ENCODE assay signal across 9 cellular contexts in the genomic region with DNA sequence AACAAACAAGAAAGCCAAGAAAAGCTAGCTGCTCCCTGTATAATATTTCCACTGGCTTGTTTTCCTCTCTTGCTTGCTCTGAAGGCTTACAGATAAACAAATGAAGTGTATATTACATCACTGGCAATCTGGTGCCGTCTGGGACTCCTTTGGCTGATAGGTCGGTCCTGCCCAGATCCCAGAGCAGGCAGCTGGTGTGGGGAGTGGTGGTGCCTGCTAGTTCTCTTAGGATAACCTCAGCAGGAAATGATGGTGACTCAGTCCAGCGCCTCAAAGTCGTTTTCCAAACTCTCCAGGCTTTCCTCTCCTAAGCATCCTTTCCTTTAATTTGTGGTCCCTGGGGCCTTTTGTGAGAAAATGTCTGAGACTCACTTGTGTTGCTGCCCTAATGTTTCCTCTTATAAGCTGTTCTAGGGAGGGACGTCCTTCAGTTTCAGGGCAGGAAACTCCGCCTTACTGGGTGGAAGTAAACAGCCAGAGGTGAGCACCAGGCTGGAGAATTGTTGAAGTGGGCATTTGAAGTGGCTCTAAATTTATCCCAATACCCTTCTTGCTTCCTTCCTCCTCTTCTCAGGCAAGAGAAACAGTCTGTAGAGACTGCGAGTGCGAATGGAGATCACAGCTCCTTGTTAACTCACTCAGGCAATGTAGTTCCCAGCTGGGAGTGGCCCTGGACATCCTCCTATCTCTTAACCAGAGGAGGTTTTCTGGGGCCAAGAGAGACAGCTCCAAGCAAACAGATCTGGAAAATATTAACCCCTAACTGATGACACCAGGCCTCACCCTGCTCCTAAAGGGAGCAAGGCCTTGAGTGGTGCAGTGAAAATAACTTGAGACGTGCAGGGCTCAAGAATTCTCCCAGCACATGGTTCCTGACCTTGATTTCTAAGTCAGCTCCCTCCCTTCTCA. TPM values are rescaled to one million over a fixed set of nuclear protein-coding genes. Genes with fewer than 3 reads are reported as not detected.
DNase-seq lines count a peak whose midpoint lies in the region; ATAC-seq and TF ChIP-seq lines count a peak whose summit lies in the region.
"Had no signal": no experiment of that assay in that cellular context is flagged by ENCODE, and none has a peak within 500 bp of the region (broad histone marks: within the 10 kb centered on the region; RNA-seq: fewer than 3 reads in every experiment).

No MANE protein-coding gene starts in this region.

- H3K9ac ChIP-seq in BLaER1, result no peak overlapping the region
- H3K9ac ChIP-seq in IMR-90 (ENCODE audit: low read depth, low read length), result no peak overlapping the region

- H3K36me3 ChIP-seq in BLaER1 (no peaks in the 10 kb centered on the region), IMR-90 (ENCODE audit: control insufficient read depth, insufficient read depth, low read length) (no peaks in the 10 kb centered on the region)

- no peak overlapping the region for H4K5ac ChIP-seq in IMR-90 (ENCODE audit: low read depth, low read length)

- H2BK120ac ChIP-seq in IMR-90 (ENCODE audit: low read depth, low read length), result no peak overlapping the region

- H3K56ac ChIP-seq in IMR-90 (ENCODE audit: extremely low read depth, insufficient read depth, low read length), result no peak overlapping the region

- H4K20me1 ChIP-seq in BLaER1, result no peaks in the 10 kb centered on the region; the same call in 1 of the 2 replicates
- no peaks in the 10 kb centered on the region for H4K20me1 ChIP-seq in IMR-90 (ENCODE audit: insufficient read depth, low read length)

- H3K9me1 ChIP-seq in IMR-90 (ENCODE audit: insufficient read depth, low read length), result no peaks in the 10 kb centered on the region

- H3K14ac ChIP-seq in IMR-90 (replicated peaks; ENCODE audit: low read depth, low read length), result no peak overlapping the region

- no peak overlapping the region for H2AK5ac ChIP-seq in IMR-90 (ENCODE audit: low read depth, low read length)

- no peak overlapping the region for H3K4ac ChIP-seq in IMR-90 (ENCODE audit: low read depth, low read length)

- peak; percentile 2 for DNase-seq in IMR-90
- no peak for DNase-seq in T-helper 17 cell
- DNase-seq in left colon, result no peak
- no peak for DNase-seq in T1000 (lab: John Stamatoyannopoulos, UW)
- DNase-seq in stimulated activated naive CD8-positive, alpha-beta T cell treated with anti-CD3 and anti-CD28 coated beads, Interleukin-15, Interleukin-2, amounts not matched to agents 100 U/mL and 50 U/mL, for 24 hours, result no peak
- no peak for DNase-seq in NCI-H1048 (lab: John Stamatoyannopoulos, UW)

- H3K4me2 ChIP-seq in BLaER1, result peak overlapping the region; percentile 54
- no peak overlapping the region for H3K4me2 ChIP-seq in IMR-90 (ENCODE audit: low read depth, low read length)

- dilution Hi-C loops in IMR-90 (cut with HindIII; ENCODE audit: low sequenced_read_pairs, unreplicated experiment), result no loop called here

- no peak overlapping the region for H3K27ac ChIP-seq in BLaER1
- no peak overlapping the region for H3K27ac ChIP-seq in IMR-90 (ENCODE audit: insufficient read depth, low read length)
- H3K27ac ChIP-seq: SK-N-MC had no signal

- H3K27me3 ChIP-seq in BLaER1 (0 out of 2 replicates have a peak, but pooled peaks cover under 1% of the 10 kb centered on the region), IMR-90 (ENCODE audit: control insufficient read depth, insufficient read depth, low read length) (no peaks in the 10 kb centered on the region)

- no peak overlapping the region for H3K18ac ChIP-seq in IMR-90 (ENCODE audit: low read depth, low read length)

- H2AK9ac ChIP-seq in IMR-90 (replicated peaks; ENCODE audit: low read depth, low read length, poor library complexity), result no peak overlapping the region

- H2AFZ ChIP-seq in IMR-90 (replicated peaks; ENCODE audit: low read length, poor library complexity), result no peak overlapping the region

- no peak overlapping the region for H3K4me3 ChIP-seq in BLaER1
- H3K4me3 ChIP-seq in IMR-90 (ENCODE audit: insufficient read depth, low read depth, low read length), result no peak overlapping the region
- H3K4me3 ChIP-seq: SK-N-MC had no signal

- no peak for TF ChIP-seq POLR2A in IMR-90 (IDR thresholded peaks at IDR 0.05; ENCODE audit: low read depth, low read length)

- ATAC-seq in IMR-90 (ENCODE audit: low read depth) (peak; percentile 40; the same call in 1 of the 2 replicates), T-helper 17 cell (peak; percentile 45), left colon (peak; percentile 35), GM19351 (IDR thresholded peaks at IDR 0.05; ENCODE audit: unreplicated experiment) (no peak)
- ATAC-seq in stimulated activated naive CD8-positive, alpha-beta T cell treated with anti-CD3 and anti-CD28 coated beads, Interleukin-15, Interleukin-2, amounts not matched to agents 100 U/mL and 50 U/mL, for 24 hours, result no peak

- H3K4me1 Mint-ChIP-seq in T-helper 17 cell, result peaks cover 18% of the 10 kb centered on the region

- intact Hi-C loops in IMR-90 (cut with micrococcal nuclease), result no loop called here
- intact Hi-C loops in left colon (cut with DNase I, micrococcal nuclease), result no loop called here

- in situ Hi-C loops in IMR-90 (cut with MboI; ENCODE audit: low sequenced_read_pairs), result no loop called here

- no TSS peak for BruUV-seq in IMR-90 (replicated peaks; lab: Mats Ljungman, UMichigan)

- CTCF ChIA-PET in IMR-90 (lab: Yijun Ruan, JAX), result interaction anchor here (1.0 kb wide), 1 partner anchor 20 kb away, joined by 5 read pairs; no protein-coding TSS in a partner anchor

- no peaks in the 10 kb centered on the region for H3K9me3 ChIP-seq in BLaER1
- no peaks in the 10 kb centered on the region for H3K9me3 ChIP-seq in IMR-90 (ENCODE audit: control insufficient read depth, insufficient read depth, low read length)
- no peaks in the 10 kb centered on the region for H3K9me3 ChIP-seq in T-helper 17 cell (ENCODE audit: control insufficient read depth, low read length, poor library complexity, severe bottlenecking)

- TF ChIP-seq RAD21 in IMR-90 (IDR thresholded peaks at IDR 0.05; ENCODE audit: low read length), result no peak

- POLR2A ChIA-PET in IMR-90 (lab: Charles Lee; ENCODE audit: unreplicated experiment), result no interaction called here

- no peak overlapping the region for H3K23ac ChIP-seq in IMR-90 (ENCODE audit: low read depth, low read length)

- no peak overlapping the region for H2BK5ac ChIP-seq in IMR-90 (ENCODE audit: low read depth, low read length, poor library complexity, severe bottlenecking)

- H3K79me1 ChIP-seq in IMR-90 (ENCODE audit: low read depth in 1 of 2, low read length in 2 of 2), result no peaks in the 10 kb centered on the region

- WGBS in IMR-90 (ENCODE audit: extremely low coverage in 2 of 2, insufficient read length in 1 of 2), 2 experiments, result 0% methylated on average over 1 of the region's 9 CpGs; no CpG with 5 or more reads in 1 of the 2 experiments

- peaks cover 5% of the 10 kb centered on the region for H3K36me3 Mint-ChIP-seq in T-helper 17 cell (ENCODE audit: low read depth)

- no peak overlapping the region for H2BK15ac ChIP-seq in IMR-90 (ENCODE audit: low read depth, low read length)

- H4K91ac ChIP-seq in IMR-90 (ENCODE audit: insufficient read depth, low read depth, low read length), result no peak overlapping the region

- H4K8ac ChIP-seq in IMR-90 (ENCODE audit: low read depth in 2 of 2, low read length in 2 of 2), result no peak overlapping the region

- peaks cover 15% of the 10 kb centered on the region for H3K4me1 ChIP-seq in BLaER1
- H3K4me1 ChIP-seq in IMR-90 (ENCODE audit: control insufficient read depth, insufficient read depth, low read length), result no peaks in the 10 kb centered on the region

- no peak overlapping the region for H2BK20ac ChIP-seq in IMR-90 (ENCODE audit: low read depth, low read length)

- peak overlapping the region; percentile 67 for H3K4me3 Mint-ChIP-seq in T-helper 17 cell

- no peak for TF ChIP-seq CTCF in IMR-90 (conservative IDR thresholded peaks at IDR 0.05; ENCODE audit: low read depth, low read length)

- peaks cover 25% of the 10 kb centered on the region for H3K27me3 Mint-ChIP-seq in T-helper 17 cell

- H3K27ac Mint-ChIP-seq in T-helper 17 cell, result peak overlapping the region; percentile 62

TF ChIP-seq in IMR-90, 13 proteins besides CTCF, POLR2A, EP300 and RAD21:
- TF ChIP-seq, protein P1, sequence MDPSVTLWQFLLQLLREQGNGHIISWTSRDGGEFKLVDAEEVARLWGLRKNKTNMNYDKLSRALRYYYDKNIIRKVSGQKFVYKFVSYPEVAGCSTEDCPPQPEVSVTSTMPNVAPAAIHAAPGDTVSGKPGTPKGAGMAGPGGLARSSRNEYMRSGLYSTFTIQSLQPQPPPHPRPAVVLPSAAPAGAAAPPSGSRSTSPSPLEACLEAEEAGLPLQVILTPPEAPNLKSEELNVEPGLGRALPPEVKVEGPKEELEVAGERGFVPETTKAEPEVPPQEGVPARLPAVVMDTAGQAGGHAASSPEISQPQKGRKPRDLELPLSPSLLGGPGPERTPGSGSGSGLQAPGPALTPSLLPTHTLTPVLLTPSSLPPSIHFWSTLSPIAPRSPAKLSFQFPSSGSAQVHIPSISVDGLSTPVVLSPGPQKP (IDR thresholded peaks at IDR 0.05; ENCODE audit: borderline replicate concordance, low read depth, low read length), result no peak
- TF ChIP-seq FOS (IDR thresholded peaks at IDR 0.05; ENCODE audit: low read depth, low read length) (no peak), RFX5 (IDR thresholded peaks at IDR 0.05; ENCODE audit: low read depth, low read length) (no peak), BHLHE40 (IDR thresholded peaks at IDR 0.05; ENCODE audit: low read depth, low read length) (no peak), MAZ (IDR thresholded peaks at IDR 0.05; ENCODE audit: borderline replicate concordance, low read depth, low read length) (no peak)

RNA-seq across cellular contexts. Expression of a gene that starts 34.9 kb away (rescaled TPM):
- total RNA-seq in IMR-90 (2012; rRNA removed) (not detected in 2 replicates), T-helper 17 cell (1 to 10 TPM in 1 of 2 donors, under 1 TPM in 1; 0.29 to 1.9 TPM), left colon (1 to 10 TPM in 1 of 2 donors, under 1 TPM in 1; 0.82 to 2.0 TPM)
- not detected in 2 replicates for polyA plus RNA-seq in IMR-90 (2012; rRNA removed)
- polyA plus RNA-seq in IMR-90 (2012; cell fraction: cytosol; rRNA removed), result not detected in 2 replicates
- polyA plus RNA-seq in IMR-90 (2012; cell fraction: nucleus; rRNA removed; ENCODE audit: low replicate concordance), result not detected in 2 replicates

RNA-seq across cellular contexts. Expression of a gene that starts 54.3 kb away (rescaled TPM):
- not detected in 2 replicates for total RNA-seq in IMR-90 (2012; rRNA removed)
- polyA plus RNA-seq in IMR-90 (2012; rRNA removed), result not detected in 2 replicates
- not detected in 2 replicates for polyA plus RNA-seq in IMR-90 (2012; cell fraction: cytosol; rRNA removed)
- not detected in 2 replicates for polyA plus RNA-seq in IMR-90 (2012; cell fraction: nucleus; rRNA removed; ENCODE audit: low replicate concordance)
- total RNA-seq in T-helper 17 cell, result 1 to 10 TPM in 1 of 2 donors, under 1 TPM in 1; 0.81 to 5.7 TPM
- total RNA-seq in left colon, result under 1 TPM in 1 of 2 donors, not detected in 1; 0.39 TPM

RNA-seq across cellular contexts. Expression of a gene that starts 59.2 kb away (rescaled TPM):
- not detected in 2 replicates for total RNA-seq in IMR-90 (2012; rRNA removed)
- polyA plus RNA-seq in IMR-90 (2012; rRNA removed), result 0.19 TPM in 1 of 2 replicates, not detected in the other
- polyA plus RNA-seq in IMR-90 (2012; cell fraction: cytosol; rRNA removed), result 0.09 and 0.10 TPM in 2 replicates
- 0.12 and 0.16 TPM in 2 replicates for polyA plus RNA-seq in IMR-90 (2012; cell fraction: nucleus; rRNA removed; ENCODE audit: low replicate concordance)
- total RNA-seq in T-helper 17 cell, result 10 to 100 TPM; 41.4 to 83.3 TPM
- total RNA-seq in left colon, result 10 to 100 TPM in 1 of 2 donors, 1 to 10 TPM in 1; 7.6 to 14.2 TPM

Comparison
In these comparisons a context has a peak if more than half of its experiments do, and no peak if none do; other contexts are left out.
1. ATAC-seq: peak in IMR-90 (single experiment), T-helper 17 cell (single experiment) and left colon (single experiment); none in stimulated activated naive CD8-positive, alpha-beta T cell treated with anti-CD3 and anti-CD28 coated beads, Interleukin-15, Interleukin-2, amounts not matched to agents 100 U/mL and 50 U/mL, for 24 hours (single experiment) and GM19351 (single experiment).